ENCODE assay signal across 8 cellular contexts in genomic region chr6:43129434-43130194, GRCh38. TPM values are rescaled to one million over a fixed set of nuclear protein-coding genes. Genes with fewer than 3 reads are reported as not detected.
DNase-seq lines count a peak whose midpoint lies in the region; ATAC-seq and TF ChIP-seq lines count a peak whose summit lies in the region.

No MANE protein-coding gene starts in this region.

- H3K4me3 ChIP-seq in GM12875 (ENCODE audit: low read depth, low read length), result no peak overlapping the region
- no peak overlapping the region for H3K4me3 ChIP-seq in SJCRH30
- H3K4me3 ChIP-seq in fibroblast of mammary gland (ENCODE audit: control insufficient read depth, low read depth, low read length), result no peak overlapping the region
- H3K4me3 ChIP-seq in gastrocnemius medialis, result no peak overlapping the region

- no peaks in the 10 kb centered on the region for H3K9me3 ChIP-seq in SJCRH30 (replicated peaks)
- H3K9me3 ChIP-seq in gastrocnemius medialis, result no peaks in the 10 kb centered on the region

- in situ Hi-C loops in gastrocnemius medialis (cut with MboI; ENCODE audit: low sequenced_read_pairs in 4 of 4), result no loop called here

- ATAC-seq in gastrocnemius medialis, result peak in 1 of 2 donors; percentile 55
- ATAC-seq in omental fat pad (ENCODE audit: low FRiP score), result no peak

- H3K4me1 ChIP-seq in SJCRH30, result peaks cover 14% of the 10 kb centered on the region
- H3K4me1 ChIP-seq in gastrocnemius medialis, result no peaks in the 10 kb centered on the region

- TF ChIP-seq POLR2A in gastrocnemius medialis (IDR thresholded peaks at IDR 0.05), result no peak

- TF ChIP-seq CTCF in GM12875 (IDR thresholded peaks at IDR 0.05; ENCODE audit: borderline replicate concordance, insufficient read depth, low read depth, low read length) (peak; percentile 37; the same call in 1 of the 2 replicates), fibroblast of mammary gland (conservative IDR thresholded peaks at IDR 0.05; ENCODE audit: control insufficient read depth, insufficient read depth, low read depth, low read length) (peak; percentile 75), gastrocnemius medialis (IDR thresholded peaks at IDR 0.05 in 4 of 5, conservative IDR thresholded peaks at IDR 0.05 in 1 of 5) (peak in 3 of 5 experiments; percentile 20 to 32 (median 31)), omental fat pad (IDR thresholded peaks at IDR 0.05) (no peak)

- H3K27ac ChIP-seq in SJCRH30 (no peak overlapping the region), gastrocnemius medialis (no peak overlapping the region)

- peak; percentile 32 for DNase-seq in A172 (ENCODE audit: low spot score)
- DNase-seq in SJCRH30, result peak; percentile 23 to 40
- DNase-seq in fibroblast of mammary gland (ENCODE audit: low read depth), result peak; percentile 47
- no peak for DNase-seq in gastrocnemius medialis
- DNase-seq in omental fat pad (ENCODE audit: low spot score), result no peak
- no peak for DNase-seq in epidermal melanocyte (ENCODE audit: insufficient read length, low spot score)
- no peak for DNase-seq in NCI-H510A treated with DMSO at 0.1 percent for 48 hours (lab: John Stamatoyannopoulos, UW)

- H3K36me3 ChIP-seq in SJCRH30, result 0 out of 2 replicates have a peak, but pooled peaks cover 4% of the 10 kb centered on the region
- H3K36me3 ChIP-seq in gastrocnemius medialis, result no peaks in the 10 kb centered on the region

- intact Hi-C loops in gastrocnemius medialis (cut with DNase I; ENCODE audit: low total_unique reads), result loop anchor here (5.0 kb wide), 2 partner anchors 57 to 227 kb away; no protein-coding TSS in a partner anchor

- H3K27me3 ChIP-seq in SJCRH30 (no peaks in the 10 kb centered on the region), gastrocnemius medialis (no peaks in the 10 kb centered on the region)

RNA-seq across cellular contexts. Expression of gene SRF, which starts 41.5 kb away (rescaled TPM):
- 15.7 and 18.0 TPM in 2 replicates for total RNA-seq in A172 (2014; rRNA removed; shearing (Covaris generic))
- total RNA-seq in SJCRH30 (2014; rRNA removed; shearing (Covaris generic)), result 23.5 and 25.8 TPM in 2 replicates
- total RNA-seq in gastrocnemius medialis (10 to 100 TPM; 35.2 to 54.7 (median 44.9) TPM), omental fat pad (10 to 100 TPM; 21.5 to 37.8 (median 24.4) TPM)

RNA-seq across cellular contexts. Expression of gene CUL9, which starts 52.4 kb away (rescaled TPM):
- total RNA-seq in A172 (2014; rRNA removed; shearing (Covaris generic)), result 17.5 and 19.6 TPM in 2 replicates
- 14.1 and 14.5 TPM in 2 replicates for total RNA-seq in SJCRH30 (2014; rRNA removed; shearing (Covaris generic))
- total RNA-seq in gastrocnemius medialis (10 to 100 TPM in 1 of 4 donors, 1 to 10 TPM in 3; 5.3 to 20.1 (median 7.1) TPM), omental fat pad (10 to 100 TPM; 24.6 to 41.6 (median 28.7) TPM)

RNA-seq across cellular contexts. Expression of gene PTK7, which starts 53.5 kb away (rescaled TPM):
- total RNA-seq in A172 (2014; rRNA removed; shearing (Covaris generic)), result 82.3 and 84.6 TPM in 2 replicates
- 84.2 and 88.3 TPM in 2 replicates for total RNA-seq in SJCRH30 (2014; rRNA removed; shearing (Covaris generic))
- total RNA-seq in gastrocnemius medialis (under 1 TPM; 0.15 to 0.64 (median 0.24) TPM), omental fat pad (10 to 100 TPM; 11.5 to 38.9 (median 13.8) TPM)

Comparison
In these comparisons a context has a peak if more than half of its experiments do, and no peak if none do; other contexts are left out.
1. DNase-seq: peak in A172 (single experiment), SJCRH30 (2 of 2) and fibroblast of mammary gland (single experiment); none in gastrocnemius medialis (0 of 2), omental fat pad (single experiment), epidermal melanocyte (single experiment) and NCI-H510A treated with DMSO at 0.1 percent for 48 hours (single experiment).
2. CTCF ChIP-seq: peak in GM12875 (single experiment), fibroblast of mammary gland (single experiment) and gastrocnemius medialis (3 of 5); none in omental fat pad (0 of 3).
3. RNA of gene PTK7, which starts 53.5 kb away (total RNA-seq): 84.2 to 88.3 TPM in SJCRH30, 82.3 to 84.6 TPM in A172 and 11.5 to 38.9 TPM in omental fat pad; 0.15 to 0.64 TPM in gastrocnemius medialis; every median in the first group is over 4 times any median in the second.